1 cellular context compared by ENCODE assay signal in genomic region chr4:159197260-159197884, GRCh38.
TF ChIP-seq lines count a peak whose summit lies in the region.

No MANE protein-coding gene starts in this region.

TF ChIP-seq in GM12878, 131 proteins besides CTCF, POLR2A, EP300 and RAD21 (continued from another document):
- TF ChIP-seq PBX3 (IDR thresholded peaks at IDR 0.05; ENCODE audit: insufficient replicate concordance, low read depth, low read length) (no peak), FOS (IDR thresholded peaks at IDR 0.05; ENCODE audit: borderline replicate concordance, extremely low read depth, insufficient read length) (no peak), NKRF (conservative IDR thresholded peaks at IDR 0.05) (no peak), ZNF207 (IDR thresholded peaks at IDR 0.05; ENCODE audit: borderline replicate concordance) (no peak), TCF3 (IDR thresholded peaks at IDR 0.05; ENCODE audit: borderline replicate concordance, insufficient read depth, low read depth, low read length) (no peak), CHD1 (IDR thresholded peaks at IDR 0.05; ENCODE audit: low read depth, low read length) (no peak)
